ENCODE assay signal across 5 cellular contexts in the genomic region with DNA sequence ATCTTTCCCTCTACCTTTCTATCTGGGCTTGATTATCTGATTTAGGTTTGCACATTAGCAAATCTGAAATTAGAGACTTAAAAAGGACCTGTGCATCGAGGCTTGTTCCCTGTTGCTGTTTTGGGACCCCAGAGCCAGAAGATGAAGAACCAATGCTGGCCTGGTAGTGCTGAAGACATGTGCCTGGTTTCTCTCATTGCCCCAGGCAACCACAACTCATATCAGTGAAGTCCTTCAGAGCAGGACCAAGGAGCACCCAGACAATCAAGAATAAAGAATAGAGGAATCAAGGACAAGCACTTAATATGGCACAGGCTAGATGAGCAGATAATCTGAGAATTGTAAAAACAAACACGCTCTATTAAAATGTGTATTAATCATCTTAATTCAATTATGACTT.
"Had no signal": no experiment of that assay in that cellular context is flagged by ENCODE, and none has a peak within 500 bp of the region (broad histone marks: within the 10 kb centered on the region; RNA-seq: fewer than 3 reads in every experiment).

No MANE protein-coding gene starts in this region.

- ATAC-seq: HepG2, K562 had no signal

- H3K36me3 Mint-ChIP-seq: IgD-negative memory B cell had no signal

- H3K4me3 Mint-ChIP-seq: IgD-negative memory B cell had no signal

- H3K27ac Mint-ChIP-seq: IgD-negative memory B cell had no signal

- H3K27me3 Mint-ChIP-seq: IgD-negative memory B cell had no signal

- H3K4me1 Mint-ChIP-seq: IgD-negative memory B cell had no signal

- DNase-seq: IMR-90, KBM-7 had no signal
